Comparison of ENCODE assay signal across 21 cellular contexts in genomic region chr6:165468836-165469235, GRCh38.
"Had no signal": no experiment of that assay in that cellular context is flagged by ENCODE, and none has a peak within 500 bp of the region (broad histone marks: within the 10 kb centered on the region; RNA-seq: fewer than 3 reads in every experiment).

No MANE protein-coding gene starts in this region.

- DNase-seq: cortex of kidney; dorsolateral prefrontal cortex; effector CD8-positive, alpha-beta T cell; foreskin melanocyte; heart right ventricle; hypothalamus; islet precursor cell; mammary epithelial cell; naive thymus-derived CD8-positive, alpha-beta T cell; sigmoid colon; small intestine; stimulated activated CD4-positive, alpha-beta T cell treated with anti-CD3 and anti-CD28 coated beads, Interleukin-12 subunit alpha, Interleukin-12 subunit beta, amount 100 ng/mL, for 4 hours; stimulated activated naive CD4-positive, alpha-beta T cell; stomach; substantia nigra; transverse colon had no signal

- H3K9me3 ChIP-seq: neutrophil, transverse colon had no signal

- ATAC-seq: heart right ventricle; left lobe of liver; naive thymus-derived CD8-positive, alpha-beta T cell had no signal

- H3K4me1 Mint-ChIP-seq: naive thymus-derived CD8-positive, alpha-beta T cell had no signal

- H3K27ac ChIP-seq: dorsolateral prefrontal cortex, epithelial cell of prostate, esophagus muscularis mucosa, heart right ventricle, neutrophil, sigmoid colon, stomach, thoracic aorta, transverse colon had no signal

- H3K27me3 ChIP-seq: dorsolateral prefrontal cortex, esophagus muscularis mucosa, heart right ventricle, neutrophil, sigmoid colon, stomach, transverse colon had no signal

- H3K36me3 ChIP-seq: esophagus muscularis mucosa, heart right ventricle, neutrophil, sigmoid colon, stomach, thoracic aorta, transverse colon had no signal

- H3K27ac Mint-ChIP-seq: naive thymus-derived CD8-positive, alpha-beta T cell had no signal

- H3K4me1 ChIP-seq: esophagus muscularis mucosa, heart right ventricle, sigmoid colon, stomach, transverse colon had no signal

- H3K4me3 ChIP-seq: dorsolateral prefrontal cortex, esophagus muscularis mucosa, heart right ventricle, sigmoid colon, stomach, thoracic aorta, transverse colon had no signal

- H3K4me3 Mint-ChIP-seq: naive thymus-derived CD8-positive, alpha-beta T cell had no signal
